Comparison of ENCODE assay signal across 15 cellular contexts in genomic region chr12:130831876-130832405, GRCh38.
"Had no signal": no experiment of that assay in that cellular context is flagged by ENCODE, and none has a peak within 500 bp of the region (broad histone marks: within the 10 kb centered on the region; RNA-seq: fewer than 3 reads in every experiment).

No MANE protein-coding gene starts in this region.

- H2AFZ ChIP-seq: neural progenitor cell had no signal

- H3K36me3 ChIP-seq: gastrocnemius medialis, heart right ventricle, neural progenitor cell, thyroid gland had no signal

- DNase-seq: activated CD4-positive, alpha-beta T cell treated with anti-CD3 and anti-CD28 coated beads, Interleukin-2, amount 50 U/mL, for 1 hour; activated CD8-positive, alpha-beta memory T cell treated with anti-CD3 and anti-CD28 coated beads for 24 hours; activated naive CD4-positive, alpha-beta T cell treated with anti-CD3 and anti-CD28 coated beads for 36 hours; activated T-cell treated with anti-CD3 and anti-CD28 coated beads for 4 hours; dorsolateral prefrontal cortex; gastrocnemius medialis; heart right ventricle; left colon; stimulated activated CD4-positive, alpha-beta T cell treated with anti-CD3 and anti-CD28 coated beads, Interleukin-12 subunit alpha, Interleukin-12 subunit beta, amount 100 ng/mL, for 4 hours; stimulated activated naive B cell treated with anti-CD40 and anti-IgM and Interleukin-4, amounts not matched to agents 10 μg/mL and 1 μg/mL and 100 μg/mL, for 72 hours; thyroid gland had no signal

- H3K27me3 ChIP-seq: dorsolateral prefrontal cortex, gastrocnemius medialis, heart right ventricle, neural progenitor cell, thyroid gland had no signal

- ATAC-seq: activated CD4-positive, CD25-positive, alpha-beta regulatory T cell treated with anti-CD3 and anti-CD28 coated beads, Interleukin-2, amount 50 U/mL, for 24 hours; left colon; stimulated activated naive B cell treated with anti-CD40 and anti-IgM and Interleukin-4, amounts not matched to agents 10 μg/mL and 1 μg/mL and 100 μg/mL, for 72 hours had no signal

- H3K27ac ChIP-seq: gastrocnemius medialis, heart right ventricle, neural progenitor cell, thyroid gland had no signal

- H3K9me3 ChIP-seq: gastrocnemius medialis, heart right ventricle, thyroid gland had no signal

- H3K4me3 ChIP-seq: gastrocnemius medialis, heart right ventricle, neural progenitor cell, thyroid gland had no signal

- H3K4me2 ChIP-seq: neural progenitor cell had no signal

- H3K9ac ChIP-seq: neural progenitor cell had no signal

- H3K4me1 ChIP-seq: gastrocnemius medialis had no signal

- FAIRE-seq: astrocyte, bronchial epithelial cell had no signal
